ENCODE assay signal across 9 cellular contexts in genomic region chr1:177913762-177914540, GRCh38. TPM values are rescaled to one million over a fixed set of nuclear protein-coding genes. Genes with fewer than 3 reads are reported as not detected.
DNase-seq lines count a peak whose midpoint lies in the region; ATAC-seq and TF ChIP-seq lines count a peak whose summit lies in the region.
"Had no signal": no experiment of that assay in that cellular context is flagged by ENCODE, and none has a peak within 500 bp of the region (broad histone marks: within the 10 kb centered on the region; RNA-seq: fewer than 3 reads in every experiment).

No MANE protein-coding gene starts in this region.

- no TSS peak for BruUV-seq in IMR-90 (replicated peaks; lab: Mats Ljungman, UMichigan)

- no peak overlapping the region for H3K4me2 ChIP-seq in IMR-90 (ENCODE audit: low read depth, low read length)

- no peak overlapping the region for H3K4me3 ChIP-seq in IMR-90 (ENCODE audit: insufficient read depth, low read depth, low read length)
- H3K4me3 ChIP-seq in kidney epithelial cell (ENCODE audit: low read depth, low read length): no peak overlapping the region
- H3K4me3 ChIP-seq: SK-N-MC had no signal

- H3K14ac ChIP-seq in IMR-90 (replicated peaks; ENCODE audit: low read depth, low read length): no peak overlapping the region

- no peak overlapping the region for H4K8ac ChIP-seq in IMR-90 (ENCODE audit: low read depth in 2 of 2, low read length in 2 of 2)

- peaks cover 5% of the 10 kb centered on the region; the same call in 1 of the 2 replicates for H3K4me1 ChIP-seq in IMR-90 (ENCODE audit: control insufficient read depth, insufficient read depth, low read length)

- no peak for TF ChIP-seq POLR2A in IMR-90 (IDR thresholded peaks at IDR 0.05; ENCODE audit: low read depth, low read length)

- H3K27me3 ChIP-seq in IMR-90 (ENCODE audit: control insufficient read depth, insufficient read depth, low read length): no peaks in the 10 kb centered on the region; the same call in 1 of the 2 replicates
- H3K27me3 ChIP-seq in kidney epithelial cell (ENCODE audit: control insufficient read depth, insufficient read depth, low read length): no peaks in the 10 kb centered on the region

- H3K23ac ChIP-seq in IMR-90 (ENCODE audit: low read depth, low read length): no peak overlapping the region

- ATAC-seq in IMR-90 (ENCODE audit: low read depth) (peak; percentile 92), HG02885 (IDR thresholded peaks at IDR 0.05; ENCODE audit: poor library complexity, unreplicated experiment) (no peak)

- no peak overlapping the region; the same call in 1 of the 2 replicates for H3K18ac ChIP-seq in IMR-90 (ENCODE audit: low read depth, low read length)

- H4K91ac ChIP-seq in IMR-90 (ENCODE audit: insufficient read depth, low read depth, low read length): no peak overlapping the region

- H4K20me1 ChIP-seq in IMR-90 (ENCODE audit: insufficient read depth, low read length): no peaks in the 10 kb centered on the region

- peak; percentile 49 for DNase-seq in Ammon's horn (ENCODE audit: low spot score)
- DNase-seq in IMR-90: peak; percentile 63
- DNase-seq in SW480 (ENCODE audit: low spot score): peak; percentile 49
- DNase-seq in kidney epithelial cell (ENCODE audit: low read depth): no peak
- no peak for DNase-seq in stimulated activated CD4-positive, alpha-beta T cell treated with anti-CD3 and anti-CD28 coated beads, Interleukin-2, amount 100 ng/mL, for 48 hours
- DNase-seq in activated CD4-positive, CD25-positive, alpha-beta regulatory T cell treated with anti-CD3 and anti-CD28 coated beads, Interleukin-2, amount 50 U/mL, for 72 hours: no peak
- no peak for DNase-seq in activated T-cell treated with anti-CD3 and anti-CD28 coated beads, Interleukin-2, amount 50 U/mL, for 1 hour

- H3K36me3 ChIP-seq in IMR-90 (ENCODE audit: control insufficient read depth, insufficient read depth, low read length) (no peaks in the 10 kb centered on the region), kidney epithelial cell (ENCODE audit: control insufficient read depth, insufficient read depth, low read length) (no peaks in the 10 kb centered on the region)

- H3K56ac ChIP-seq in IMR-90 (ENCODE audit: extremely low read depth, insufficient read depth, low read length): no peak overlapping the region

- H2AK5ac ChIP-seq in IMR-90 (ENCODE audit: low read depth, low read length): no peak overlapping the region

- H2BK15ac ChIP-seq in IMR-90 (ENCODE audit: low read depth, low read length): no peak overlapping the region; the same call in 2 of the 3 replicates

- TF ChIP-seq RAD21 in IMR-90 (IDR thresholded peaks at IDR 0.05; ENCODE audit: low read length): peak; percentile 77

- dilution Hi-C loops in IMR-90 (cut with HindIII; ENCODE audit: low sequenced_read_pairs, unreplicated experiment): no loop called here

- H3K4ac ChIP-seq in IMR-90 (ENCODE audit: low read depth, low read length): 0 out of 2 replicates have a peak overlapping the region, but pooled peaks have one; percentile 23

- no peak overlapping the region for H3K9ac ChIP-seq in IMR-90 (ENCODE audit: low read depth, low read length)

- H2BK120ac ChIP-seq in IMR-90 (ENCODE audit: low read depth, low read length): peak overlapping the region; percentile 24; the same call in 1 of the 2 replicates

- TF ChIP-seq CTCF in IMR-90 (conservative IDR thresholded peaks at IDR 0.05; ENCODE audit: low read depth, low read length): peak; percentile 67
- peak; percentile 68 for TF ChIP-seq CTCF in kidney epithelial cell (IDR thresholded peaks at IDR 0.05; ENCODE audit: insufficient read depth, low read length, poor library complexity, severe bottlenecking)

- no CpG with 5 or more reads among the region's 4 CpGs for WGBS in IMR-90 (ENCODE audit: extremely low coverage in 2 of 2, insufficient read length in 1 of 2), 2 experiments

- H4K5ac ChIP-seq in IMR-90 (ENCODE audit: low read depth, low read length): no peak overlapping the region

- intact Hi-C loops in IMR-90 (cut with micrococcal nuclease): loop anchor here (1.0 kb wide), 2 partner anchors 134 to 1017 kb away; no protein-coding TSS in a partner anchor

- CTCF ChIA-PET in IMR-90 (lab: Yijun Ruan, JAX): interaction anchor here (1.0 to 2.2 kb wide), 11 partner anchors 8 to 1016 kb away, joined by 3 to 11 read pairs (median 4); no protein-coding TSS in a partner anchor

- no peak overlapping the region for H2BK5ac ChIP-seq in IMR-90 (ENCODE audit: low read depth, low read length, poor library complexity, severe bottlenecking)

- peaks cover 5% of the 10 kb centered on the region for H3K9me1 ChIP-seq in IMR-90 (ENCODE audit: insufficient read depth, low read length)

- POLR2A ChIA-PET in IMR-90 (lab: Charles Lee; ENCODE audit: unreplicated experiment): no interaction called here

- in situ Hi-C loops in IMR-90 (cut with MboI; ENCODE audit: low sequenced_read_pairs): no loop called here

- H2AK9ac ChIP-seq in IMR-90 (replicated peaks; ENCODE audit: low read depth, low read length, poor library complexity): no peak overlapping the region

- no peaks in the 10 kb centered on the region; the same call in 1 of the 2 replicates for H3K9me3 ChIP-seq in IMR-90 (ENCODE audit: control insufficient read depth, insufficient read depth, low read length)

- H2AFZ ChIP-seq in IMR-90 (replicated peaks; ENCODE audit: low read length, poor library complexity): peak overlapping the region; percentile 23

- peak overlapping the region; percentile 43; the same call in 1 of the 2 replicates for H2BK20ac ChIP-seq in IMR-90 (ENCODE audit: low read depth, low read length)

- H3K79me1 ChIP-seq in IMR-90 (ENCODE audit: low read depth in 1 of 2, low read length in 2 of 2): no peaks in the 10 kb centered on the region

- no peak overlapping the region for H3K27ac ChIP-seq in IMR-90 (ENCODE audit: insufficient read depth, low read length)
- H3K27ac ChIP-seq: SK-N-MC had no signal

TF ChIP-seq in IMR-90, 13 proteins besides CTCF, POLR2A, EP300 and RAD21:
- peak; percentile 70 for TF ChIP-seq SMC3 (IDR thresholded peaks at IDR 0.05; ENCODE audit: low read depth, low read length)
- TF ChIP-seq BHLHE40 (IDR thresholded peaks at IDR 0.05; ENCODE audit: low read depth, low read length): peak; percentile 86; the same call in 1 of the 2 replicates
- TF ChIP-seq RFX5 (IDR thresholded peaks at IDR 0.05; ENCODE audit: low read depth, low read length): no peak
- no peak for TF ChIP-seq FOS (IDR thresholded peaks at IDR 0.05; ENCODE audit: low read depth, low read length)
- no peak for TF ChIP-seq USF2 (IDR thresholded peaks at IDR 0.05; ENCODE audit: low read depth, low read length)

RNA-seq across cellular contexts. Expression of gene SEC16B, which starts 55.9 kb away (rescaled TPM):
- total RNA-seq in IMR-90 (2012; rRNA removed) (2.8 and 4.3 TPM in 2 replicates), kidney epithelial cell (0.96 and 1.2 TPM in 2 replicates)
- polyA plus RNA-seq in IMR-90 (2012; rRNA removed): 3.4 and 4.3 TPM in 2 replicates
- polyA plus RNA-seq in IMR-90 (2012; cell fraction: cytosol; rRNA removed): 2.0 and 2.2 TPM in 2 replicates
- polyA plus RNA-seq in IMR-90 (2012; cell fraction: nucleus; rRNA removed; ENCODE audit: low replicate concordance): 11.8 and 15.0 TPM in 2 replicates

Comparison
In these comparisons a context has a peak if more than half of its experiments do, and no peak if none do; other contexts are left out.
1. DNase-seq: peak in Ammon's horn (single experiment), IMR-90 (single experiment) and SW480 (single experiment); none in kidney epithelial cell (single experiment), stimulated activated CD4-positive, alpha-beta T cell treated with anti-CD3 and anti-CD28 coated beads, Interleukin-2, amount 100 ng/mL, for 48 hours (0 of 2), activated CD4-positive, CD25-positive, alpha-beta regulatory T cell treated with anti-CD3 and anti-CD28 coated beads, Interleukin-2, amount 50 U/mL, for 72 hours (single experiment) and activated T-cell treated with anti-CD3 and anti-CD28 coated beads, Interleukin-2, amount 50 U/mL, for 1 hour (single experiment).